In the genomic region with DNA sequence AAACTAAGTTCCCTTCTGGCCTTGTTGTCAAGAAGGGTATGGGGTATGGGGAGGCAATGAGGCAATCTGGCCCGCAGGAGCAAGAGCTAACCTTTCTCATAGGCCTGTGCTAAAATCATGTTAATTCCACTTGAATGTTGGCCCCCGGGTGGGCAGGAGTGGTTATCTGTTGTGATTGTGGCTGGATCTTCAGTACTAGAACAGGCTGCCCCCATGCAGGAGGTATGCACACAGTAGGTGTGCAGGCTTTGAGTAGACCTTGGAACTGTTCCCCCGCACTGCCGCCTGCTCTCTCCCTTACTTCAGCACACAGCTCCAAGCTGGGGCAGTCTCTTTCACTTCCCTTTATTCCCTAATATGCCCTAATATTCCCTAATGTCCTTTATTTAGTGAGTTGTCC, we compare ENCODE assay signal across 1 cellular context.
TF ChIP-seq lines count a peak whose summit lies in the region.

No MANE protein-coding gene starts in this region.

TF ChIP-seq in A549, 52 proteins besides CTCF, POLR2A, EP300 and RAD21 (continued from another document):
- TF ChIP-seq, protein P1, sequence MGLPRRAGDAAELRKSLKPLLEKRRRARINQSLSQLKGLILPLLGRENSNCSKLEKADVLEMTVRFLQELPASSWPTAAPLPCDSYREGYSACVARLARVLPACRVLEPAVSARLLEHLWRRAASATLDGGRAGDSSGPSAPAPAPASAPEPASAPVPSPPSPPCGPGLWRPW (IDR thresholded peaks at IDR 0.05), result no peak
- TF ChIP-seq MAX (IDR thresholded peaks at IDR 0.05), result no peak
- TF ChIP-seq MAZ (IDR thresholded peaks at IDR 0.05; ENCODE audit: borderline replicate concordance, low read depth, low read length), result no peak
- TF ChIP-seq BHLHE40 (IDR thresholded peaks at IDR 0.05; ENCODE audit: low read depth, low read length), result no peak
- no peak for TF ChIP-seq CHD2 (IDR thresholded peaks at IDR 0.05; ENCODE audit: low read length, partially characterized antibody)
- TF ChIP-seq KDM1A (IDR thresholded peaks at IDR 0.05; ENCODE audit: low read depth), result no peak
- TF ChIP-seq, protein P2, sequence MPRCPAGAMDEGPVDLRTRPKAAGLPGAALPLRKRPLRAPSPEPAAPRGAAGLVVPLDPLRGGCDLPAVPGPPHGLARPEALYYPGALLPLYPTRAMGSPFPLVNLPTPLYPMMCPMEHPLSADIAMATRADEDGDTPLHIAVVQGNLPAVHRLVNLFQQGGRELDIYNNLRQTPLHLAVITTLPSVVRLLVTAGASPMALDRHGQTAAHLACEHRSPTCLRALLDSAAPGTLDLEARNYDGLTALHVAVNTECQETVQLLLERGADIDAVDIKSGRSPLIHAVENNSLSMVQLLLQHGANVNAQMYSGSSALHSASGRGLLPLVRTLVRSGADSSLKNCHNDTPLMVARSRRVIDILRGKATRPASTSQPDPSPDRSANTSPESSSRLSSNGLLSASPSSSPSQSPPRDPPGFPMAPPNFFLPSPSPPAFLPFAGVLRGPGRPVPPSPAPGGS (IDR thresholded peaks at IDR 0.05), result no peak
- TF ChIP-seq JUNB (IDR thresholded peaks at IDR 0.05), result no peak
TF ChIP-seq in A549: peak in this region for 0.
